Comparison of ENCODE assay signal across 10 cellular contexts in the genomic region with DNA sequence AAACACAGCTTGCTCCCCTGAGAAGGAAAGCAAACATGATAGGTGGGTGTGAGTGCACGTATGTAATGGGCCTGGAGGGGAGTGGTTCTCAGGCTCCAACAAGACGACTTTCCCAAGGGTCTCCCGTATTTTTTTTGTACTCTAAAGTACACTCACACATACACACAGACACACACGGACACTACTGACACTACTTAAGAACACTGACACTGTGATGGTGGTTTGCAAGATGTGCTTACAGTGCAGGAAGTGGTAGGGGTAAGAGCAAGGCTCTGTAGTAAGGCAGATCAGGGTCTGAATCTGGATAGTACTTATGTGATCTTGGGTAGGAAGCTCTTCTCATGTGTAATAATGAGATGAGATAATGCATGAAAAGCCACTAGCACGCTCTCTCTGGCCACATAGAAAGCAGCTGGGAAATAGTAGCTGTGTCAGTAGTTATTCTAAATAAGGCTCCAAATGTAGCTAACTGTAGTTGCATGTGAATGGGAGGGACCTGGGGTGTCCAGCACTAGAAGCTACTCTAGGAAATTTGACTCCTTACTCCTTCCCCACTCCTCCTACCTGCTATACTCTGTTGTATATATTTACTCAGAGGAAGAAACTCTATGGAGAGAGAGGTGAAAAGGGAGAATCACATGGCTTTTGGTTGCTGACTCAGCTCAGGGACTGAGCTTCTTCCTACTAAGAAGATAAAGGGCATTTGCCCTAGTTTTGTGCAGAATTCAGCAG. TPM values are rescaled to one million over a fixed set of nuclear protein-coding genes. Genes with fewer than 3 reads are reported as not detected.
DNase-seq lines count a peak whose midpoint lies in the region; ATAC-seq, FAIRE-seq and TF ChIP-seq lines count a peak whose summit lies in the region.
"Had no signal": no experiment of that assay in that cellular context is flagged by ENCODE, and none has a peak within 500 bp of the region (broad histone marks: within the 10 kb centered on the region; RNA-seq: fewer than 3 reads in every experiment).

No MANE protein-coding gene starts in this region.

- H3K36me3 Mint-ChIP-seq in activated B cell treated with CpG ODN at 0.5 μM for 24 hours (ENCODE audit: low read depth) (no peaks in the 10 kb centered on the region), CD14-positive monocyte (no peaks in the 10 kb centered on the region)

- peak; percentile 62 for ATAC-seq in HG02870 (IDR thresholded peaks at IDR 0.05; ENCODE audit: unreplicated experiment)
- ATAC-seq in activated B cell treated with CpG ODN at 0.5 μM for 24 hours (ENCODE audit: low read depth): no peak
- ATAC-seq in lower lobe of right lung: peak; percentile 52 to 75
- ATAC-seq in body of pancreas: no peak
- ATAC-seq in GM19452 (IDR thresholded peaks at IDR 0.05; ENCODE audit: unreplicated experiment): no peak

- no peaks in the 10 kb centered on the region for H3K9me3 ChIP-seq in lower lobe of right lung
- H3K9me3 ChIP-seq in body of pancreas: no peaks in the 10 kb centered on the region

- WGBS in body of pancreas, 2 donors: 47 to 59% methylated on average over 5 of the region's 5 CpGs

- no peak for TF ChIP-seq POLR2A in body of pancreas (IDR thresholded peaks at IDR 0.05)
- TF ChIP-seq POLR2A in H54 (IDR thresholded peaks at IDR 0.05; ENCODE audit: low read depth, low read length): no peak

- H3K9me3 Mint-ChIP-seq in activated B cell treated with CpG ODN at 0.5 μM for 24 hours: no peaks in the 10 kb centered on the region
- no peaks in the 10 kb centered on the region for H3K9me3 Mint-ChIP-seq in CD14-positive monocyte

- H3K27me3 ChIP-seq in lower lobe of right lung (ENCODE audit: low read depth): no peaks in the 10 kb centered on the region
- H3K27me3 ChIP-seq in body of pancreas: no peaks in the 10 kb centered on the region

- H3K36me3 ChIP-seq in lower lobe of right lung: no peaks in the 10 kb centered on the region
- H3K36me3 ChIP-seq in body of pancreas (replicated peaks in 1 of 2; ENCODE audit: insufficient read depth in 1 of 2, low read depth in 2 of 2): no peaks in the 10 kb centered on the region

- H3K27me3 Mint-ChIP-seq in activated B cell treated with CpG ODN at 0.5 μM for 24 hours (no peaks in the 10 kb centered on the region), CD14-positive monocyte (ENCODE audit: low read depth in 3 of 3) (peaks cover 2 to 6% (median 3%) of the 10 kb centered on the region in 3 donors)

- H3K4me3 Mint-ChIP-seq in activated B cell treated with CpG ODN at 0.5 μM for 24 hours (no peak overlapping the region), CD14-positive monocyte (no peak overlapping the region)

- CTCF ChIA-PET in activated B cell treated with CpG ODN at 0.5 μM for 24 hours (lab: Charles Lee): no interaction called here

- POLR2A ChIA-PET in activated B cell treated with CpG ODN at 0.5 μM for 24 hours (lab: Charles Lee): interaction anchor here (0.6 to 1.3 kb wide), 3 partner anchors 33 to 1378 kb away, joined by 3 to 4 read pairs (median 3); a partner anchor contains a TSS

- DNase-seq in GM12865 (ENCODE audit: low read depth) (peak; percentile 24), activated B cell treated with CpG ODN at 0.5 μM for 24 hours (no peak), lower lobe of right lung (no peak), body of pancreas (no peak), H54 (ENCODE audit: insufficient read length, low spot score) (no peak), CD14-positive monocyte (ENCODE audit: low spot score) (no peak)

- no peak for FAIRE-seq in H54 (lab: Jason Lieb, UNC)
- FAIRE-seq: endothelial cell of umbilical vein, GM18507 had no signal

- TF ChIP-seq CTCF in GM12865 (IDR thresholded peaks at IDR 0.05; ENCODE audit: insufficient read depth, low read depth, low read length, missing control alignments) (no peak), activated B cell treated with CpG ODN at 0.5 μM for 24 hours (IDR thresholded peaks at IDR 0.05) (no peak), lower lobe of right lung (IDR thresholded peaks at IDR 0.05) (no peak), body of pancreas (IDR thresholded peaks at IDR 0.05) (no peak), CD14-positive monocyte (IDR thresholded peaks at IDR 0.05) (no peak)

- H3K4me1 ChIP-seq in lower lobe of right lung: no peaks in the 10 kb centered on the region
- H3K4me1 ChIP-seq in body of pancreas: no peaks in the 10 kb centered on the region

- no peak overlapping the region for H3K4me3 ChIP-seq in GM12865 (ENCODE audit: low read depth, low read length)
- H3K4me3 ChIP-seq in lower lobe of right lung: no peak overlapping the region
- no peak overlapping the region for H3K4me3 ChIP-seq in body of pancreas

- H3K4me1 Mint-ChIP-seq in activated B cell treated with CpG ODN at 0.5 μM for 24 hours: peaks cover 19% of the 10 kb centered on the region
- H3K4me1 Mint-ChIP-seq in CD14-positive monocyte: peaks cover 4% of the 10 kb centered on the region

- intact Hi-C loops in activated B cell treated with CpG ODN at 0.5 μM for 24 hours (cut with micrococcal nuclease): no loop called here
- intact Hi-C loops in lower lobe of right lung (cut with DNase I): no loop called here
- intact Hi-C loops in body of pancreas (cut with DNase I): no loop called here
- intact Hi-C loops in CD14-positive monocyte (cut with micrococcal nuclease): no loop called here

- H3K27ac Mint-ChIP-seq in activated B cell treated with CpG ODN at 0.5 μM for 24 hours: peak overlapping the region; percentile 7
- H3K27ac Mint-ChIP-seq in CD14-positive monocyte: no peak overlapping the region

- no peak overlapping the region for H3K27ac ChIP-seq in lower lobe of right lung
- no peak overlapping the region for H3K27ac ChIP-seq in body of pancreas

RNA-seq across cellular contexts. Expression of a gene that starts 8.4 kb away (rescaled TPM):
- total RNA-seq in activated B cell treated with CpG ODN at 0.5 μM for 24 hours: 22.8 and 25.4 TPM in 2 replicates
- total RNA-seq in lower lobe of right lung: 8.2 TPM
- total RNA-seq in body of pancreas: 1 to 10 TPM; 3.3 to 4.4 TPM
- 1 to 10 TPM; 3.4 to 4.7 TPM for polyA plus RNA-seq in CD14-positive monocyte

RNA-seq across cellular contexts. Expression of a gene that starts 35.8 kb away (rescaled TPM):
- 104 and 120 TPM in 2 replicates for total RNA-seq in activated B cell treated with CpG ODN at 0.5 μM for 24 hours
- total RNA-seq in lower lobe of right lung: 79.4 TPM
- 10 to 100 TPM; 16.1 to 26.0 TPM for total RNA-seq in body of pancreas
- 10 to 100 TPM in 1 of 2 donors, 1 to 10 TPM in 1; 7.5 to 13.2 TPM for polyA plus RNA-seq in CD14-positive monocyte

RNA-seq across cellular contexts. Expression of a gene that starts 50.8 kb away (rescaled TPM):
- total RNA-seq in activated B cell treated with CpG ODN at 0.5 μM for 24 hours: 24.9 and 28.2 TPM in 2 replicates
- total RNA-seq in lower lobe of right lung: 13.7 TPM
- total RNA-seq in body of pancreas: 10 to 100 TPM in 1 of 2 donors, 1 to 10 TPM in 1; 8.0 to 13.8 TPM
- 10 to 100 TPM in 1 of 2 donors, 1 to 10 TPM in 1; 9.5 to 12.3 TPM for polyA plus RNA-seq in CD14-positive monocyte

RNA-seq across cellular contexts. Expression of a gene that starts 50.9 kb away (rescaled TPM):
- total RNA-seq in activated B cell treated with CpG ODN at 0.5 μM for 24 hours (0.73 and 0.91 TPM in 2 replicates), lower lobe of right lung (10.6 TPM), body of pancreas (1 to 10 TPM in 1 of 2 donors, not detected in 1; 3.1 TPM)
- polyA plus RNA-seq in CD14-positive monocyte: under 1 TPM; 0.14 to 0.28 TPM

Comparison
In these comparisons a context has a peak if more than half of its experiments do, and no peak if none do; other contexts are left out.
1. ATAC-seq: peak in HG02870 (single experiment) and lower lobe of right lung (2 of 2); none in activated B cell treated with CpG ODN at 0.5 μM for 24 hours (single experiment), body of pancreas (single experiment) and GM19452 (single experiment).